Comparison of ENCODE assay signal across 10 cellular contexts in genomic region chr19:44657211-44657921, GRCh38. TPM values are rescaled to one million over a fixed set of nuclear protein-coding genes. Genes with fewer than 3 reads are reported as not detected.
DNase-seq lines count a peak whose midpoint lies in the region; ATAC-seq and TF ChIP-seq lines count a peak whose summit lies in the region.
"Had no signal": no experiment of that assay in that cellular context is flagged by ENCODE, and none has a peak within 500 bp of the region (broad histone marks: within the 10 kb centered on the region; RNA-seq: fewer than 3 reads in every experiment).

No MANE protein-coding gene starts in this region.

- ATAC-seq in activated CD4-positive, alpha-beta T cell treated with anti-CD3 and anti-CD28 coated beads for 36 hours = peak; percentile 71
- ATAC-seq in lung (ENCODE audit: insufficient read depth, low FRiP score) (no peak), HG03196 (IDR thresholded peaks at IDR 0.05; ENCODE audit: unreplicated experiment) (no peak)

- H3K27me3 ChIP-seq in colonic mucosa = no peaks in the 10 kb centered on the region
- H3K27me3 ChIP-seq in lung (ENCODE audit: control insufficient read depth, insufficient read depth) = no peaks in the 10 kb centered on the region
- H3K27me3 ChIP-seq: BLaER1 had no signal

- no peaks in the 10 kb centered on the region for H3K27me3 Mint-ChIP-seq in activated CD4-positive, alpha-beta T cell treated with anti-CD3 and anti-CD28 coated beads for 36 hours

- intact Hi-C loops in activated CD4-positive, alpha-beta T cell treated with anti-CD3 and anti-CD28 coated beads for 36 hours (cut with DNase I, micrococcal nuclease) = loop anchor here (1.0 kb wide), 2 partner anchors 80 to 86 kb away; no protein-coding TSS in a partner anchor
- intact Hi-C loops in colonic mucosa (cut with DNase I) = loop anchor here (5.0 kb wide), 1 partner anchor 85 kb away; no protein-coding TSS in a partner anchor

- peaks cover 11% of the 10 kb centered on the region for H3K4me1 Mint-ChIP-seq in activated CD4-positive, alpha-beta T cell treated with anti-CD3 and anti-CD28 coated beads for 36 hours

- no peaks in the 10 kb centered on the region for H3K9me3 ChIP-seq in colonic mucosa
- H3K9me3 ChIP-seq in lung (ENCODE audit: control insufficient read depth in 2 of 2, insufficient read depth in 1 of 2, low read length in 1 of 2) = no peaks in the 10 kb centered on the region
- H3K9me3 ChIP-seq: BLaER1 had no signal

- CTCF ChIA-PET in activated CD4-positive, alpha-beta T cell treated with anti-CD3 and anti-CD28 coated beads for 36 hours (lab: Charles Lee) = interaction anchor here (0.6 to 3.1 kb wide), 15 partner anchors 9 to 114 kb away, joined by 3 to 35 read pairs (median 4); partner anchors contain the start of gene PVR

- POLR2A ChIA-PET in activated CD4-positive, alpha-beta T cell treated with anti-CD3 and anti-CD28 coated beads for 36 hours (lab: Charles Lee) = no interaction called here

- H3K27ac ChIP-seq in colonic mucosa (no peak overlapping the region), lung (ENCODE audit: low read depth in 1 of 2, low read length in 1 of 2) (no peak overlapping the region)
- H3K27ac ChIP-seq: BLaER1 had no signal

- 39 to 40% methylated on average over 25 of the region's 25 CpGs for WGBS in lung, 2 donors

- H3K27ac Mint-ChIP-seq in activated CD4-positive, alpha-beta T cell treated with anti-CD3 and anti-CD28 coated beads for 36 hours = no peak overlapping the region

- peak; percentile 36 to 67 (median 40) for DNase-seq in NCI-H1417 (lab: John Stamatoyannopoulos, UW)
- DNase-seq in NCI-H1417 treated with DMSO at 0.1 percent for 48 hours (lab: John Stamatoyannopoulos, UW) = no peak
- DNase-seq in NCI-H1105 (lab: John Stamatoyannopoulos, UW) = peak; percentile 42
- DNase-seq in activated CD4-positive, alpha-beta T cell treated with anti-CD3 and anti-CD28 coated beads for 36 hours = peak; percentile 85
- peak; percentile 68 for DNase-seq in colonic mucosa
- DNase-seq in lung (ENCODE audit: low spot score) = peak; percentile 64
- DNase-seq in stimulated activated CD8-positive, alpha-beta memory T cell treated with anti-CD3 and anti-CD28 coated beads, Interleukin-15, amount 100 ng/mL, for 48 hours (ENCODE audit: low read depth in 2 of 2) = peak; percentile 42 to 50

- H3K4me3 Mint-ChIP-seq in activated CD4-positive, alpha-beta T cell treated with anti-CD3 and anti-CD28 coated beads for 36 hours = no peak overlapping the region

- H3K9ac ChIP-seq in colonic mucosa (ENCODE audit: low read depth in 2 of 2, low read length in 2 of 2) = no peak overlapping the region
- H3K9ac ChIP-seq: BLaER1 had no signal

- peaks cover 15% of the 10 kb centered on the region for H3K36me3 Mint-ChIP-seq in activated CD4-positive, alpha-beta T cell treated with anti-CD3 and anti-CD28 coated beads for 36 hours (ENCODE audit: low read depth)

- no peaks in the 10 kb centered on the region for H3K4me1 ChIP-seq in colonic mucosa
- H3K4me1 ChIP-seq in lung (ENCODE audit: control insufficient read depth in 2 of 2, insufficient read depth in 2 of 2, low read length in 2 of 2) = peaks cover 0 to 4% of the 10 kb centered on the region in 2 donors

- H3K36me3 ChIP-seq in colonic mucosa (peaks cover 8% of the 10 kb centered on the region), lung (ENCODE audit: control insufficient read depth in 2 of 2, insufficient read depth in 2 of 2, low read length in 2 of 2) (peaks cover 39 to 52% of the 10 kb centered on the region in 2 donors)

- no peaks in the 10 kb centered on the region for H3K9me3 Mint-ChIP-seq in activated CD4-positive, alpha-beta T cell treated with anti-CD3 and anti-CD28 coated beads for 36 hours (ENCODE audit: low read depth)

- no peak overlapping the region for H3K4me3 ChIP-seq in colonic mucosa
- H3K4me3 ChIP-seq in lung = no peak overlapping the region
- H3K4me3 ChIP-seq: BLaER1 had no signal

- peak; percentile 90 for TF ChIP-seq CTCF in colonic mucosa (IDR thresholded peaks at IDR 0.05)
- TF ChIP-seq CTCF in lung (IDR thresholded peaks at IDR 0.05; ENCODE audit: control extremely low read depth, extremely low read depth) = peak; percentile 74

RNA-seq across cellular contexts. Expression of gene PVR, which starts 13.7 kb away (rescaled TPM):
- total RNA-seq in activated CD4-positive, alpha-beta T cell treated with anti-CD3 and anti-CD28 coated beads for 36 hours = 10 to 100 TPM; 10.9 to 11.3 TPM
- total RNA-seq in colonic mucosa (10 to 100 TPM; 44.7 to 54.6 TPM), lung (10 to 100 TPM; 26.5 to 46.4 TPM)
- 10 to 100 TPM; 26.4 to 51.6 TPM for polyA plus RNA-seq in lung

RNA-seq across cellular contexts. Expression of gene CEACAM19, which starts 13.9 kb away (rescaled TPM):
- total RNA-seq in activated CD4-positive, alpha-beta T cell treated with anti-CD3 and anti-CD28 coated beads for 36 hours = under 1 TPM; 0.56 to 0.73 TPM
- total RNA-seq in colonic mucosa (1 to 10 TPM; 5.3 to 6.1 TPM), lung (1 to 10 TPM; 2.3 to 4.1 TPM)
- polyA plus RNA-seq in lung = 1 to 10 TPM; 4.7 to 8.3 TPM

RNA-seq across cellular contexts. Expression of gene CEACAM16, which starts 41.6 kb away (rescaled TPM):
- not detected for total RNA-seq in activated CD4-positive, alpha-beta T cell treated with anti-CD3 and anti-CD28 coated beads for 36 hours
- total RNA-seq in colonic mucosa (under 1 TPM in 1 of 2 donors, not detected in 1; 0.52 TPM), lung (under 1 TPM in 1 of 2 donors, not detected in 1; 0.26 TPM)
- polyA plus RNA-seq in lung = not detected
- total RNA-seq: glomerular endothelial cell had no signal

RNA-seq across cellular contexts. Expression of gene IGSF23, which starts 44.0 kb away (rescaled TPM):
- not detected for total RNA-seq in activated CD4-positive, alpha-beta T cell treated with anti-CD3 and anti-CD28 coated beads for 36 hours
- not detected for total RNA-seq in colonic mucosa
- not detected for total RNA-seq in lung
- not detected for polyA plus RNA-seq in lung
- total RNA-seq: glomerular endothelial cell had no signal
